15 cellular contexts compared by ENCODE assay signal in the genomic region with DNA sequence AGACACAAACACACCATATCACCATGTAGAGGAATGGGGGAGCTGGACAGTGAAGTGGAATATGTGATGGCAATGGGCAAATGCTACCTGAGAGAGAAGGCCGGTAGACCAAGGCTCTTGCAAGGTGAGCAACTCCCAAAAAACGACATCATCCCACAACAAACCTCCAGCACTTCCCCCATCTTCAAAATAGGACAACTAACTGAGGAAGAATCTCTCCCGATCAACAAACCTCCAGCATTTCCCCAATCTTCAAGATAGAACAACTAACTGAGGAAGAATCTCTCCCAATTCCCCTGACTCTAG.
"Had no signal": no experiment of that assay in that cellular context is flagged by ENCODE, and none has a peak within 500 bp of the region (broad histone marks: within the 10 kb centered on the region; RNA-seq: fewer than 3 reads in every experiment).

No MANE protein-coding gene starts in this region.

- H3K27me3 Mint-ChIP-seq: activated naive CD4-positive, alpha-beta T cell treated with anti-CD3 and anti-CD28 coated beads, Interleukin-2, amount 10 ng/mL, durations not matched to agents 7 days and 5 days; naive B cell; stimulated activated naive B cell treated with anti-CD40 and anti-IgM and Interleukin-4, amounts not matched to agents 10 μg/mL and 1 μg/mL and 100 μg/mL, for 72 hours had no signal

- H3K36me3 ChIP-seq: cardiac muscle cell, esophagus squamous epithelium, tibial artery had no signal

- H2AFZ ChIP-seq: parathyroid adenoma had no signal

- H3K4me3 ChIP-seq: cardiac muscle cell, esophagus squamous epithelium, lung, tibial artery had no signal

- H3K27ac Mint-ChIP-seq: activated naive CD4-positive, alpha-beta T cell treated with anti-CD3 and anti-CD28 coated beads, Interleukin-2, amount 10 ng/mL, durations not matched to agents 7 days and 5 days; activated T-helper 17 cell treated with anti-CD3 and anti-CD28 coated beads, Interleukin-2, amount 50 U/mL, for 72 hours; stimulated activated naive B cell treated with anti-CD40 and anti-IgM and Interleukin-4, amounts not matched to agents 10 μg/mL and 1 μg/mL and 100 μg/mL, for 72 hours had no signal

- H3K4me3 Mint-ChIP-seq: activated naive CD4-positive, alpha-beta T cell treated with anti-CD3 and anti-CD28 coated beads, Interleukin-2, amount 10 ng/mL, durations not matched to agents 7 days and 5 days; activated T-helper 17 cell treated with anti-CD3 and anti-CD28 coated beads, Interleukin-2, amount 50 U/mL, for 72 hours; naive B cell; stimulated activated naive B cell treated with anti-CD40 and anti-IgM and Interleukin-4, amounts not matched to agents 10 μg/mL and 1 μg/mL and 100 μg/mL, for 72 hours had no signal

- H3K9ac ChIP-seq: parathyroid adenoma had no signal

- ATAC-seq: activated T-helper 17 cell treated with anti-CD3 and anti-CD28 coated beads, Interleukin-2, amount 50 U/mL, for 72 hours; stimulated activated naive B cell treated with anti-CD40 and anti-IgM and Interleukin-4, amounts not matched to agents 10 μg/mL and 1 μg/mL and 100 μg/mL, for 72 hours had no signal

- H3K9me3 Mint-ChIP-seq: activated naive CD4-positive, alpha-beta T cell treated with anti-CD3 and anti-CD28 coated beads, Interleukin-2, amount 10 ng/mL, durations not matched to agents 7 days and 5 days; stimulated activated naive B cell treated with anti-CD40 and anti-IgM and Interleukin-4, amounts not matched to agents 10 μg/mL and 1 μg/mL and 100 μg/mL, for 72 hours had no signal

- H3K4me1 Mint-ChIP-seq: activated naive CD4-positive, alpha-beta T cell treated with anti-CD3 and anti-CD28 coated beads, Interleukin-2, amount 10 ng/mL, durations not matched to agents 7 days and 5 days; naive B cell; stimulated activated naive B cell treated with anti-CD40 and anti-IgM and Interleukin-4, amounts not matched to agents 10 μg/mL and 1 μg/mL and 100 μg/mL, for 72 hours had no signal

- H3K27me3 ChIP-seq: cardiac muscle cell, esophagus squamous epithelium, tibial artery had no signal

- H3K4me1 ChIP-seq: parathyroid adenoma had no signal

- H3K27ac ChIP-seq: cardiac muscle cell, esophagus squamous epithelium, parathyroid adenoma, tibial artery, VCaP had no signal

- DNase-seq: activated CD4-positive, alpha-beta T cell treated with anti-CD3 and anti-CD28 coated beads, Interleukin-2, amount 50 U/mL, for 48 hours; activated naive CD4-positive, alpha-beta T cell treated with anti-CD3 and anti-CD28 coated beads, Interleukin-2, amount 10 ng/mL, durations not matched to agents 7 days and 5 days; esophagus squamous epithelium; naive B cell; retina; stimulated activated CD4-positive, alpha-beta T cell treated with anti-CD3 and anti-CD28 coated beads, Interleukin-2, amount 100 ng/mL, for 48 hours; stimulated activated naive B cell treated with anti-CD40 and anti-IgM and Interleukin-4, amounts not matched to agents 10 μg/mL and 1 μg/mL and 100 μg/mL, for 72 hours; T-helper 1 cell; T1000; tibial artery had no signal

- H3K9me3 ChIP-seq: esophagus squamous epithelium, tibial artery had no signal

- H3K36me3 Mint-ChIP-seq: activated naive CD4-positive, alpha-beta T cell treated with anti-CD3 and anti-CD28 coated beads, Interleukin-2, amount 10 ng/mL, durations not matched to agents 7 days and 5 days; naive B cell; stimulated activated naive B cell treated with anti-CD40 and anti-IgM and Interleukin-4, amounts not matched to agents 10 μg/mL and 1 μg/mL and 100 μg/mL, for 72 hours had no signal
